Comparison of ENCODE assay signal across 1 cellular context in the genomic region with DNA sequence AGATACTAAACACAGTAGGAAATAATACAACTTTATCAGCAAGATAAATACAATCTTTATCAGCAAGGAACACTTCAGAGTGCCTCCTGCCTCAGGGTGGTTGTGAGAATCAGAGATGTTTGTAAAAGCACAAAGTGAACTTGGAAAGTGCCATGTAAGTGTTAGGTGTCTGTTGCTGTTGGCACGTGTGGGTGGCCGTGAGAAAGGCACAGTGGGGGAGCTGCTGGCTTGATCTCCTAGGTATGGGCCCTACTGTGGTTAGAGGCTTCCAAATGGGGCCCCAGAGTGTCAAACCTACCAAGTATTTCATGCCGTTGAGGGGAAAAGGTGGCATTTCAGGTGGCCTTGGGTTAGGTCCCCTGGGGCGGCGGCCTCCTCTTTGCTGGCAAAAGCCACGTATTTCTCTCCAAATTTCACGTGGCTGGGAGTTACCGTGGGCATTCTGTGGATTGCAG.
TF ChIP-seq lines count a peak whose summit lies in the region.

No MANE protein-coding gene starts in this region.

TF ChIP-seq in A549, 52 proteins besides CTCF, POLR2A, EP300 and RAD21:
- TF ChIP-seq NPAS2 (CRISPR knock-in tag; IDR thresholded peaks at IDR 0.05; ENCODE audit: borderline replicate concordance) (no peak), TFCP2L1 (CRISPR knock-in tag; IDR thresholded peaks at IDR 0.05) (no peak), BCL3 (IDR thresholded peaks at IDR 0.05) (no peak), HOXB13 (CRISPR knock-in tag; IDR thresholded peaks at IDR 0.05; ENCODE audit: low read depth) (no peak), HEYL (CRISPR knock-in tag; IDR thresholded peaks at IDR 0.05) (no peak), ELK1 (IDR thresholded peaks at IDR 0.05; ENCODE audit: low read depth, low read length) (no peak), MYC (IDR thresholded peaks at IDR 0.05; ENCODE audit: borderline replicate concordance, low read length) (no peak), MAFK (IDR thresholded peaks at IDR 0.05; ENCODE audit: partially characterized antibody) (no peak), HMGXB4 (CRISPR knock-in tag; IDR thresholded peaks at IDR 0.05; ENCODE audit: borderline replicate concordance) (no peak), KDM1A (IDR thresholded peaks at IDR 0.05; ENCODE audit: low read depth) (no peak), CBX8 (IDR thresholded peaks at IDR 0.05) (no peak)
